Comparison of ENCODE assay signal across 2 cellular contexts in the genomic region with DNA sequence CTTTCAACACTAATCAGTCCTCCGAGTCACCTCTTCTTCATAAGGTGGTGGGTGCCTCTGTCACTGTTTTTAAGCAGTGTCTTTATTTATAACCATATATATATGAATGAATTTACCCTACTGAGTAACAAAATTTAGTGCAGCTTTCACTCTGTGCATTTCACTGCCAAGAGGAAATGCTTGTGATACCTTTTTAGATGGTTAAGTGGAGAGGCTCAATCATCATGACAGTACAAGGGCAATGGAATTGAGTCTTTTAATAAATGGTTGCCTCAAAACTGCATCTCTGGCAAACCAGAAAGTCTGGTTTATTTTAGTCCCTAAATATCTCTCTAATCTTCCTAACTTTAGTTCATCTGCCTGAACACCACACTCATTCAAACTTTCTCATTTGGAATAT.
A peak's percentile ranks its signal among the peaks of the same experiment; 100 is the strongest.
TF ChIP-seq lines count a peak whose summit lies in the region.

No MANE protein-coding gene starts in this region.

TF ChIP-seq in SK-N-SH treated with all-trans-retinoic acid at 6 μM for 48 hours, 23 proteins besides CTCF, POLR2A, EP300 and RAD21 (continued from another document):
- TF ChIP-seq ISL1 (CRISPR knock-in tag; IDR thresholded peaks at IDR 0.05) (peak; percentile 96), GLIS3 (CRISPR knock-in tag; IDR thresholded peaks at IDR 0.05) (0 out of 2 replicates have a peak, but pooled peaks have one; percentile 37)
- TF ChIP-seq, protein P1, sequence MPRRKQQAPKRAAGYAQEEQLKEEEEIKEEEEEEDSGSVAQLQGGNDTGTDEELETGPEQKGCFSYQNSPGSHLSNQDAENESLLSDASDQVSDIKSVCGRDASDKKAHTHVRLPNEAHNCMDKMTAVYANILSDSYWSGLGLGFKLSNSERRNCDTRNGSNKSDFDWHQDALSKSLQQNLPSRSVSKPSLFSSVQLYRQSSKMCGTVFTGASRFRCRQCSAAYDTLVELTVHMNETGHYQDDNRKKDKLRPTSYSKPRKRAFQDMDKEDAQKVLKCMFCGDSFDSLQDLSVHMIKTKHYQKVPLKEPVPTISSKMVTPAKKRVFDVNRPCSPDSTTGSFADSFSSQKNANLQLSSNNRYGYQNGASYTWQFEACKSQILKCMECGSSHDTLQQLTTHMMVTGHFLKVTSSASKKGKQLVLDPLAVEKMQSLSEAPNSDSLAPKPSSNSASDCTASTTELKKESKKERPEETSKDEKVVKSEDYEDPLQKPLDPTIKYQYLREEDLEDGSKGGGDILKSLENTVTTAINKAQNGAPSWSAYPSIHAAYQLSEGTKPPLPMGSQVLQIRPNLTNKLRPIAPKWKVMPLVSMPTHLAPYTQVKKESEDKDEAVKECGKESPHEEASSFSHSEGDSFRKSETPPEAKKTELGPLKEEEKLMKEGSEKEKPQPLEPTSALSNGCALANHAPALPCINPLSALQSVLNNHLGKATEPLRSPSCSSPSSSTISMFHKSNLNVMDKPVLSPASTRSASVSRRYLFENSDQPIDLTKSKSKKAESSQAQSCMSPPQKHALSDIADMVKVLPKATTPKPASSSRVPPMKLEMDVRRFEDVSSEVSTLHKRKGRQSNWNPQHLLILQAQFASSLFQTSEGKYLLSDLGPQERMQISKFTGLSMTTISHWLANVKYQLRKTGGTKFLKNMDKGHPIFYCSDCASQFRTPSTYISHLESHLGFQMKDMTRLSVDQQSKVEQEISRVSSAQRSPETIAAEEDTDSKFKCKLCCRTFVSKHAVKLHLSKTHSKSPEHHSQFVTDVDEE (CRISPR knock-in tag; IDR thresholded peaks at IDR 0.05): peak; percentile 34; the same call in 1 of the 2 replicates

TF ChIP-seq in GM23338, 12 proteins besides CTCF, POLR2A, EP300 and RAD21 (continued from another document):
- TF ChIP-seq, protein P2, sequence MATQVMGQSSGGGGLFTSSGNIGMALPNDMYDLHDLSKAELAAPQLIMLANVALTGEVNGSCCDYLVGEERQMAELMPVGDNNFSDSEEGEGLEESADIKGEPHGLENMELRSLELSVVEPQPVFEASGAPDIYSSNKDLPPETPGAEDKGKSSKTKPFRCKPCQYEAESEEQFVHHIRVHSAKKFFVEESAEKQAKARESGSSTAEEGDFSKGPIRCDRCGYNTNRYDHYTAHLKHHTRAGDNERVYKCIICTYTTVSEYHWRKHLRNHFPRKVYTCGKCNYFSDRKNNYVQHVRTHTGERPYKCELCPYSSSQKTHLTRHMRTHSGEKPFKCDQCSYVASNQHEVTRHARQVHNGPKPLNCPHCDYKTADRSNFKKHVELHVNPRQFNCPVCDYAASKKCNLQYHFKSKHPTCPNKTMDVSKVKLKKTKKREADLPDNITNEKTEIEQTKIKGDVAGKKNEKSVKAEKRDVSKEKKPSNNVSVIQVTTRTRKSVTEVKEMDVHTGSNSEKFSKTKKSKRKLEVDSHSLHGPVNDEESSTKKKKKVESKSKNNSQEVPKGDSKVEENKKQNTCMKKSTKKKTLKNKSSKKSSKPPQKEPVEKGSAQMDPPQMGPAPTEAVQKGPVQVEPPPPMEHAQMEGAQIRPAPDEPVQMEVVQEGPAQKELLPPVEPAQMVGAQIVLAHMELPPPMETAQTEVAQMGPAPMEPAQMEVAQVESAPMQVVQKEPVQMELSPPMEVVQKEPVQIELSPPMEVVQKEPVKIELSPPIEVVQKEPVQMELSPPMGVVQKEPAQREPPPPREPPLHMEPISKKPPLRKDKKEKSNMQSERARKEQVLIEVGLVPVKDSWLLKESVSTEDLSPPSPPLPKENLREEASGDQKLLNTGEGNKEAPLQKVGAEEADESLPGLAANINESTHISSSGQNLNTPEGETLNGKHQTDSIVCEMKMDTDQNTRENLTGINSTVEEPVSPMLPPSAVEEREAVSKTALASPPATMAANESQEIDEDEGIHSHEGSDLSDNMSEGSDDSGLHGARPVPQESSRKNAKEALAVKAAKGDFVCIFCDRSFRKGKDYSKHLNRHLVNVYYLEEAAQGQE (IDR thresholded peaks at IDR 0.05; ENCODE audit: unreplicated experiment): no peak
- TF ChIP-seq POLR2AphosphoS5 (IDR thresholded peaks at IDR 0.05; ENCODE audit: low read depth): no peak
- no peak for TF ChIP-seq ZNF114 (CRISPR knock-in tag; IDR thresholded peaks at IDR 0.05)
- no peak for TF ChIP-seq ZNF331 (CRISPR knock-in tag; IDR thresholded peaks at IDR 0.05; ENCODE audit: low read depth)
- TF ChIP-seq, protein P3, sequence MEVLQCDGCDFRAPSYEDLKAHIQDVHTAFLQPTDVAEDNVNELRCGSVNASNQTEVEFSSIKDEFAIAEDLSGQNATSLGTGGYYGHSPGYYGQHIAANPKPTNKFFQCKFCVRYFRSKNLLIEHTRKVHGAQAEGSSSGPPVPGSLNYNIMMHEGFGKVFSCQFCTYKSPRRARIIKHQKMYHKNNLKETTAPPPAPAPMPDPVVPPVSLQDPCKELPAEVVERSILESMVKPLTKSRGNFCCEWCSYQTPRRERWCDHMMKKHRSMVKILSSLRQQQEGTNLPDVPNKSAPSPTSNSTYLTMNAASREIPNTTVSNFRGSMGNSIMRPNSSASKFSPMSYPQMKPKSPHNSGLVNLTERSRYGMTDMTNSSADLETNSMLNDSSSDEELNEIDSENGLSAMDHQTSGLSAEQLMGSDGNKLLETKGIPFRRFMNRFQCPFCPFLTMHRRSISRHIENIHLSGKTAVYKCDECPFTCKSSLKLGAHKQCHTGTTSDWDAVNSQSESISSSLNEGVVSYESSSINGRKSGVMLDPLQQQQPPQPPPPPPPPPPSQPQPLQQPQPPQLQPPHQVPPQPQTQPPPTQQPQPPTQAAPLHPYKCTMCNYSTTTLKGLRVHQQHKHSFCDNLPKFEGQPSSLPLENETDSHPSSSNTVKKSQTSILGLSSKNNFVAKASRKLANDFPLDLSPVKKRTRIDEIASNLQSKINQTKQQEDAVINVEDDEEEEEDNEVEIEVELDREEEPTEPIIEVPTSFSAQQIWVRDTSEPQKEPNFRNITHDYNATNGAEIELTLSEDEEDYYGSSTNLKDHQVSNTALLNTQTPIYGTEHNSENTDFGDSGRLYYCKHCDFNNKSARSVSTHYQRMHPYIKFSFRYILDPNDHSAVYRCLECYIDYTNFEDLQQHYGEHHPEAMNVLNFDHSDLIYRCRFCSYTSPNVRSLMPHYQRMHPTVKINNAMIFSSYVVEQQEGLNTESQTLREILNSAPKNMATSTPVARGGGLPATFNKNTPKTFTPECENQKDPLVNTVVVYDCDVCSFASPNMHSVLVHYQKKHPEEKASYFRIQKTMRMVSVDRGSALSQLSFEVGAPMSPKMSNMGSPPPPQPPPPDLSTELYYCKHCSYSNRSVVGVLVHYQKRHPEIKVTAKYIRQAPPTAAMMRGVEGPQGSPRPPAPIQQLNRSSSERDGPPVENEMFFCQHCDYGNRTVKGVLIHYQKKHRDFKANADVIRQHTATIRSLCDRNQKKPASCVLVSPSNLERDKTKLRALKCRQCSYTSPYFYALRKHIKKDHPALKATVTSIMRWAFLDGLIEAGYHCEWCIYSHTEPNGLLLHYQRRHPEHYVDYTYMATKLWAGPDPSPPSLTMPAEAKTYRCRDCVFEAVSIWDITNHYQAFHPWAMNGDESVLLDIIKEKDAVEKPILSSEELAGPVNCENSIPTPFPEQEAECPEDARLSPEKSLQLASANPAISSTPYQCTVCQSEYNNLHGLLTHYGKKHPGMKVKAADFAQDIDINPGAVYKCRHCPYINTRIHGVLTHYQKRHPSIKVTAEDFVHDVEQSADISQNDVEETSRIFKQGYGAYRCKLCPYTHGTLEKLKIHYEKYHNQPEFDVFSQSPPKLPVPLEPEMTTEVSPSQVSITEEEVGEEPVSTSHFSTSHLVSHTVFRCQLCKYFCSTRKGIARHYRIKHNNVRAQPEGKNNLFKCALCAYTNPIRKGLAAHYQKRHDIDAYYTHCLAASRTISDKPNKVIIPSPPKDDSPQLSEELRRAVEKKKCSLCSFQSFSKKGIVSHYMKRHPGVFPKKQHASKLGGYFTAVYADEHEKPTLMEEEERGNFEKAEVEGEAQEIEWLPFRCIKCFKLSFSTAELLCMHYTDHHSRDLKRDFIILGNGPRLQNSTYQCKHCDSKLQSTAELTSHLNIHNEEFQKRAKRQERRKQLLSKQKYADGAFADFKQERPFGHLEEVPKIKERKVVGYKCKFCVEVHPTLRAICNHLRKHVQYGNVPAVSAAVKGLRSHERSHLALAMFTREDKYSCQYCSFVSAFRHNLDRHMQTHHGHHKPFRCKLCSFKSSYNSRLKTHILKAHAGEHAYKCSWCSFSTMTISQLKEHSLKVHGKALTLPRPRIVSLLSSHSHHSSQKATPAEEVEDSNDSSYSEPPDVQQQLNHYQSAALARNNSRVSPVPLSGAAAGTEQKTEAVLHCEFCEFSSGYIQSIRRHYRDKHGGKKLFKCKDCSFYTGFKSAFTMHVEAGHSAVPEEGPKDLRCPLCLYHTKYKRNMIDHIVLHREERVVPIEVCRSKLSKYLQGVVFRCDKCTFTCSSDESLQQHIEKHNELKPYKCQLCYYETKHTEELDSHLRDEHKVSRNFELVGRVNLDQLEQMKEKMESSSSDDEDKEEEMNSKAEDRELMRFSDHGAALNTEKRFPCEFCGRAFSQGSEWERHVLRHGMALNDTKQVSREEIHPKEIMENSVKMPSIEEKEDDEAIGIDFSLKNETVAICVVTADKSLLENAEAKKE (CRISPR knock-in tag; IDR thresholded peaks at IDR 0.05): no peak
TF ChIP-seq in GM23338: peak in this region for 0.
